In the genomic region with DNA sequence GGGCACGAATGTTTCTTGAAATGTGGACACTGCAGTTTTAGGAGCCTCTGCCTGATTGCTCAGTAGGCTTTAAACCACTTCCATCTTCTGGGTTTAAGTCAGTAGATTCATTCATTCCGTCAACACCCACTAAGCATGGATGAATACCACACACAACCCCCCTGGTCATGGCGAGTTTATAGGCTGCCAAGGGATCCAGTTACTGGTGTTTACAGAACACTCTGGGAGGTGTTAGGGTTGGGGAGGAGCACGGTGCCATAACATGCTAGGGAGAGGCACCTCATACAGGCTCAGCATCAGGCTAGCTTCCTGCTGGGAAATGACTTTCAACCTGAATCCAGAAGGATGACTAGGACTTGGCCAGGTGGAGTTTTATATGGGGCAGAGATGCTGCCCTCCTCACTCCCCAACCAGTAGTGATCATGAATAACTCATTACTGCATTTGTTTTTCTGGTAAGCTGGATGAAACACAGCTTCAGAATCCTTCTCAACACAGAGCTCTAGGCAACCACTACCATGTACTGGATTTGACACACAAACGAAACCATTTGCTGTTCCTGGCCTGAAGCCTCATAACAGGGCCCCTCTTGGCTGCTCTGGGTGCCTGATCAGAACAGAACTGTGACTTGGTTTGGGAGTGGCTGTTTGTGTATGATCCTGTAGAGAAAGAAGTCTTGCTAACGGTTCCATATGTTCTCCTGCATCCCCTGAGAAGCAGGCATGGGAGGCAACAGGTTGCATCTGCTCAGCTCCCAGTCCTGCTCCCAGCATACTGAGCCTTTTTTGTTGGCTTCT, we compare ENCODE assay signal across 16 cellular contexts. TPM values are rescaled to one million over a fixed set of nuclear protein-coding genes. Genes with fewer than 3 reads are reported as not detected.
DNase-seq lines count a peak whose midpoint lies in the region; ATAC-seq and TF ChIP-seq lines count a peak whose summit lies in the region.
"Had no signal": no experiment of that assay in that cellular context is flagged by ENCODE, and none has a peak within 500 bp of the region (broad histone marks: within the 10 kb centered on the region; RNA-seq: fewer than 3 reads in every experiment).

No MANE protein-coding gene starts in this region.

- no peaks in the 10 kb centered on the region for H3K36me3 ChIP-seq in hepatocyte (replicated peaks; ENCODE audit: insufficient read depth, low read depth)
- H3K36me3 ChIP-seq: cardiac muscle cell, thyroid gland had no signal

- no peaks in the 10 kb centered on the region for H3K9me2 ChIP-seq in hepatocyte (replicated peaks; ENCODE audit: insufficient read depth)

- H3K79me2 ChIP-seq in hepatocyte: peaks cover 2% of the 10 kb centered on the region

- H3K27me3 ChIP-seq in hepatocyte: no peaks in the 10 kb centered on the region
- H3K27me3 ChIP-seq: cardiac muscle cell, foreskin keratinocyte, thyroid gland had no signal

- no peaks in the 10 kb centered on the region for H3K9me3 ChIP-seq in hepatocyte (ENCODE audit: low read depth)
- H3K9me3 ChIP-seq: thyroid gland had no signal

- H4K20me1 ChIP-seq in hepatocyte (ENCODE audit: insufficient read depth, poor library complexity, severe bottlenecking): peaks cover 3% of the 10 kb centered on the region

- H3K4me3 Mint-ChIP-seq in activated CD4-positive, alpha-beta T cell treated with anti-CD3 and anti-CD28 coated beads, Interleukin-2, amount 10 ng/mL, durations not matched to agents 24 days and 14 days: no peak overlapping the region
- H3K4me3 Mint-ChIP-seq: nephron had no signal

- no peaks in the 10 kb centered on the region for H3K9me3 Mint-ChIP-seq in activated CD4-positive, alpha-beta T cell treated with anti-CD3 and anti-CD28 coated beads, Interleukin-2, amount 10 ng/mL, durations not matched to agents 24 days and 14 days
- H3K9me3 Mint-ChIP-seq: nephron had no signal

- H3K4me1 Mint-ChIP-seq in activated CD4-positive, alpha-beta T cell treated with anti-CD3 and anti-CD28 coated beads, Interleukin-2, amount 10 ng/mL, durations not matched to agents 24 days and 14 days: peaks cover 40% of the 10 kb centered on the region

- peak overlapping the region; percentile 45 for H3K27ac Mint-ChIP-seq in activated CD4-positive, alpha-beta T cell treated with anti-CD3 and anti-CD28 coated beads, Interleukin-2, amount 10 ng/mL, durations not matched to agents 24 days and 14 days
- H3K27ac Mint-ChIP-seq: nephron had no signal

- no peak overlapping the region for H2AFZ ChIP-seq in hepatocyte

- peaks cover 2% of the 10 kb centered on the region for H3K36me3 Mint-ChIP-seq in activated CD4-positive, alpha-beta T cell treated with anti-CD3 and anti-CD28 coated beads, Interleukin-2, amount 10 ng/mL, durations not matched to agents 24 days and 14 days (ENCODE audit: low read depth)

- H3K4me2 ChIP-seq in hepatocyte: no peak overlapping the region

- 76% methylated on average over 6 of the region's 6 CpGs for WGBS in hepatocyte (ENCODE audit: low lambda C conversion rate, missing lambda C conversion rate)

- no peak overlapping the region for H3K4me3 ChIP-seq in GM12865 (ENCODE audit: low read depth, low read length)
- no peak overlapping the region for H3K4me3 ChIP-seq in fibroblast of the aortic adventitia (ENCODE audit: low read depth, low read length)
- H3K4me3 ChIP-seq in hepatocyte: no peak overlapping the region
- H3K4me3 ChIP-seq: cardiac muscle cell, thyroid gland had no signal

- H3K4me1 ChIP-seq in hepatocyte (ENCODE audit: insufficient read depth): no peaks in the 10 kb centered on the region
- H3K4me1 ChIP-seq: foreskin keratinocyte had no signal

- ATAC-seq in GM19463 (IDR thresholded peaks at IDR 0.05; ENCODE audit: unreplicated experiment): no peak
- ATAC-seq: foreskin keratinocyte had no signal

- no peak overlapping the region for H3K27ac ChIP-seq in hepatocyte
- H3K27ac ChIP-seq: foreskin keratinocyte, thyroid gland had no signal

- H3K27me3 Mint-ChIP-seq in activated CD4-positive, alpha-beta T cell treated with anti-CD3 and anti-CD28 coated beads, Interleukin-2, amount 10 ng/mL, durations not matched to agents 24 days and 14 days: no peaks in the 10 kb centered on the region

- DNase-seq in activated CD4-positive, alpha-beta T cell treated with anti-CD3 and anti-CD28 coated beads, Interleukin-2, amount 10 ng/mL, durations not matched to agents 24 days and 14 days: no peak
- DNase-seq in activated CD4-positive, alpha-beta T cell treated with anti-CD3 and anti-CD28 coated beads for 4 hours: no peak
- DNase-seq in GM12865 (ENCODE audit: low read depth): peak; percentile 16
- peak; percentile 59 for DNase-seq in NCI-H2171 treated with DMSO at 0.1 percent for 48 hours (lab: John Stamatoyannopoulos, UW)
- peak; percentile 23 for DNase-seq in fibroblast of the aortic adventitia (ENCODE audit: low read depth)
- DNase-seq in hepatocyte (ENCODE audit: low spot score): no peak
- no peak for DNase-seq in Ammon's horn (ENCODE audit: low spot score)
- DNase-seq: activated naive CD4-positive, alpha-beta T cell treated with anti-CD3 and anti-CD28 coated beads, Interleukin-2, amount 50 U/mL, for 16 hours; effector memory CD4-positive, alpha-beta T cell; foreskin keratinocyte; GF-D8; stimulated activated CD4-positive, alpha-beta T cell treated with anti-CD3 and anti-CD28 coated beads, Interleukin-2, amount 100 ng/mL, for 24 hours; thyroid gland had no signal

- TF ChIP-seq CTCF in GM12865 (IDR thresholded peaks at IDR 0.05; ENCODE audit: insufficient read depth, low read depth, low read length, missing control alignments): no peak
- no peak for TF ChIP-seq CTCF in fibroblast of the aortic adventitia (IDR thresholded peaks at IDR 0.05; ENCODE audit: insufficient read depth, low read length)
- TF ChIP-seq CTCF in hepatocyte (IDR thresholded peaks at IDR 0.05; ENCODE audit: poor library complexity): no peak

- intact Hi-C loops in activated CD4-positive, alpha-beta T cell treated with anti-CD3 and anti-CD28 coated beads, Interleukin-2, amount 10 ng/mL, durations not matched to agents 24 days and 14 days (cut with micrococcal nuclease): loop anchor here (5.0 kb wide), 1 partner anchor 256 kb away; no protein-coding TSS in a partner anchor

RNA-seq across cellular contexts. Expression of gene FBXW8, which starts 47.9 kb away (rescaled TPM):
- total RNA-seq in activated CD4-positive, alpha-beta T cell treated with anti-CD3 and anti-CD28 coated beads, Interleukin-2, amount 10 ng/mL, durations not matched to agents 24 days and 14 days: 6.2 and 6.5 TPM in 2 replicates
- total RNA-seq in fibroblast of the aortic adventitia (ENCODE audit: low replicate concordance): 6.6 and 11.2 TPM in 2 replicates
- 14.1 and 20.6 TPM in 2 replicates for total RNA-seq in hepatocyte
- 17.0 and 18.9 TPM in 2 replicates for polyA plus RNA-seq in hepatocyte

Comparison
In these comparisons a context has a peak if more than half of its experiments do, and no peak if none do; other contexts are left out.
1. DNase-seq: peak in GM12865 (single experiment), NCI-H2171 treated with DMSO at 0.1 percent for 48 hours (single experiment) and fibroblast of the aortic adventitia (single experiment); none in activated CD4-positive, alpha-beta T cell treated with anti-CD3 and anti-CD28 coated beads, Interleukin-2, amount 10 ng/mL, durations not matched to agents 24 days and 14 days (single experiment), activated CD4-positive, alpha-beta T cell treated with anti-CD3 and anti-CD28 coated beads for 4 hours (0 of 2), hepatocyte (single experiment) and Ammon's horn (single experiment).